ENCODE assay signal across 8 cellular contexts in the genomic region with DNA sequence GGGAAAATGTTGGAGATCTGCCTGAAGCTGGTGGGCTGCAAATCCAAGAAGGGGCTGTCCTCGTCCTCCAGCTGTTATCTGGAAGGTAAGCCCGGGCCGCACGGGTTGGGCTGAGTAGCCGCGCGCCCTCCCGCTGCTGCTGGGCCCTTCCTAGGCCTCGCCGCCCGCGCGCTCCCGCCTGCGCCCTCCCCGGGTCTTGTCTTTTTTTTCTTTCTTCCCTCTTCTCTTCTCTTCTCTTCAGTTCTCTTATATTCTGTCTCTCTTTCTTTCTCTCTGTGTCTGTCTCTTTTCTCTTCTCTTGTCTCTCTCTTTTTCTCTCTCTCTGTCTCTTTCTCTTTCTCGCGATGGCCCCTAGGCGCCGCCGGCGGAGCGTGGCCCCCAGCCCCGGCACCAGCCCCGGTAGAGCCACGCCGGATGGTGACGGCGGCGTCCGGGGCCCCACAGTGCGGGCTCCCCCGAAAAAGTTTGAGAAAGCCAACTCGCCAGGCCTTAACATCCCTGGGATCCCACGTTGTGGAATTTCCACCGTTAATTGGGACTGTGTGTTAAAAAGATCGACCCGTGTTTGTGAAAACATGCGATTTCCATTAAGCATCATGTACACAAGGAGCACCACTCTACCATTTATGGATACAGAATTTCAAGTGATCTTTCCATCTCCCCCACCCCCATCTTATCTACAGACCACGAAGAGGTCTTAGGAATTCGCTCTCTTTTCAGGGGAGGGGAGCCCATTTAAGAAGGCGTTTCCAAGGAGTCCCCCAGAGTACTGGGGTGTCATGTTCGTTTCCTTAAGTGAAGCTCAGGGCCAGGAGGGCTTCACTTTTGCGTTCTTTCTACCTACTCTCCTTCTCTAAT. TPM values are rescaled to one million over a fixed set of nuclear protein-coding genes. Genes with fewer than 3 reads are reported as not detected.
DNase-seq lines count a peak whose midpoint lies in the region; ATAC-seq and TF ChIP-seq lines count a peak whose summit lies in the region.

No MANE protein-coding gene starts in this region.

- H3K4me3 ChIP-seq in CD8-positive, alpha-beta T cell (ENCODE audit: low read depth, low read length), result peak overlapping the region; percentile 51
- H3K4me3 ChIP-seq in LNCaP clone FGC (ENCODE audit: low read depth, low read length) (peak overlapping the region; percentile 66), epithelial cell of esophagus (ENCODE audit: low read length) (peak overlapping the region; percentile 59), muscle layer of duodenum (ENCODE audit: low read depth in 1 of 2, low read length in 2 of 2) (peak overlapping the region; percentile 90 to 97)

- peak overlapping the region; percentile 90 for H3K27ac Mint-ChIP-seq in CD8-positive, alpha-beta T cell

- no peak for TF ChIP-seq CTCF in CD8-positive, alpha-beta T cell (IDR thresholded peaks at IDR 0.05)
- TF ChIP-seq CTCF in LNCaP clone FGC (IDR thresholded peaks at IDR 0.05; ENCODE audit: control insufficient read depth, extremely low read depth, insufficient read depth) (no peak), epithelial cell of esophagus (IDR thresholded peaks at IDR 0.05; ENCODE audit: insufficient read depth, low read depth, low read length, missing control alignments) (no peak)

- peaks cover 45% of the 10 kb centered on the region for H3K4me1 Mint-ChIP-seq in CD8-positive, alpha-beta T cell (ENCODE audit: low read depth)

- H3K4me3 Mint-ChIP-seq in CD8-positive, alpha-beta T cell, result peak overlapping the region; percentile 97

- DNase-seq in CD8-positive, alpha-beta T cell, result peak in 5 of 7 experiments; percentile 23 to 50 (median 26)
- no peak for DNase-seq in LNCaP clone FGC (ENCODE audit: low read depth)
- peak; percentile 16 for DNase-seq in activated CD4-positive, alpha-beta T cell treated with anti-CD3 and anti-CD28 coated beads, Interleukin-2, amount 50 U/mL, for 1 hour
- DNase-seq in epithelial cell of esophagus (ENCODE audit: low read depth), result peak; percentile 49
- DNase-seq in NCI-H510A treated with DMSO at 0.1 percent for 48 hours (lab: John Stamatoyannopoulos, UW), result no peak

- no peaks in the 10 kb centered on the region for H3K9me3 ChIP-seq in CD8-positive, alpha-beta T cell (ENCODE audit: low read length)
- no peaks in the 10 kb centered on the region for H3K9me3 ChIP-seq in muscle layer of duodenum (ENCODE audit: control insufficient read depth in 1 of 2, low read length in 2 of 2)

- POLR2A ChIA-PET in CD8-positive, alpha-beta T cell (lab: Charles Lee), result no interaction called here

- ATAC-seq in CD8-positive, alpha-beta T cell, result no peak
- ATAC-seq in GM19463 (IDR thresholded peaks at IDR 0.05; ENCODE audit: unreplicated experiment), result peak; percentile 37

- H3K36me3 ChIP-seq in CD8-positive, alpha-beta T cell (ENCODE audit: insufficient read depth, low read length), result no peaks in the 10 kb centered on the region
- H3K36me3 ChIP-seq in muscle layer of duodenum (ENCODE audit: control insufficient read depth in 1 of 2, insufficient read depth in 2 of 2, low read length in 2 of 2), result peaks cover 0 to 12% of the 10 kb centered on the region in 2 donors

- no peaks in the 10 kb centered on the region for H3K27me3 Mint-ChIP-seq in CD8-positive, alpha-beta T cell (ENCODE audit: low read depth)

- H3K36me3 Mint-ChIP-seq in CD8-positive, alpha-beta T cell, result peaks cover 5% of the 10 kb centered on the region

- no peaks in the 10 kb centered on the region for H3K27me3 ChIP-seq in CD8-positive, alpha-beta T cell (ENCODE audit: insufficient read depth, low read length)
- H3K27me3 ChIP-seq in muscle layer of duodenum (ENCODE audit: low read depth, low read length), result no peaks in the 10 kb centered on the region

- intact Hi-C loops in CD8-positive, alpha-beta T cell (cut with DNase I, micrococcal nuclease), result loop anchor here in 1 of 2 experiments (2.0 to 10.0 kb wide), 2 partner anchors 31 to 121 kb away; no protein-coding TSS in a partner anchor

- H3K9me3 Mint-ChIP-seq in CD8-positive, alpha-beta T cell, result no peaks in the 10 kb centered on the region

- CTCF ChIA-PET in CD8-positive, alpha-beta T cell (lab: Charles Lee), result interaction anchor here (0.7 kb wide), 1 partner anchor 595 kb away, joined by 3 read pairs; no protein-coding TSS in a partner anchor

- peak overlapping the region; percentile 40 for H3K27ac ChIP-seq in CD8-positive, alpha-beta T cell (ENCODE audit: low read depth, low read length)
- H3K27ac ChIP-seq in muscle layer of duodenum (ENCODE audit: low read length), result peak overlapping the region; percentile 95
- H3K27ac ChIP-seq in temporal lobe (ENCODE audit: low read depth, low read length), result peak overlapping the region; percentile 81

- H3K4me1 ChIP-seq in CD8-positive, alpha-beta T cell (ENCODE audit: insufficient read depth, low read length), result peaks cover 14% of the 10 kb centered on the region
- H3K4me1 ChIP-seq in muscle layer of duodenum (ENCODE audit: control insufficient read depth in 1 of 2, insufficient read depth in 2 of 2, low read length in 2 of 2), result peaks cover 11 to 28% of the 10 kb centered on the region in 2 donors

RNA-seq across cellular contexts. Expression of gene ABL1, which starts 0.6 kb away (rescaled TPM):
- 10 to 100 TPM; 37.5 to 38.0 TPM for total RNA-seq in CD8-positive, alpha-beta T cell
- 30.5 TPM for total RNA-seq in temporal lobe

Comparison
In these comparisons a context has a peak if more than half of its experiments do, and no peak if none do; other contexts are left out.
1. DNase-seq: peak in CD8-positive, alpha-beta T cell (5 of 7), activated CD4-positive, alpha-beta T cell treated with anti-CD3 and anti-CD28 coated beads, Interleukin-2, amount 50 U/mL, for 1 hour (single experiment) and epithelial cell of esophagus (single experiment); none in LNCaP clone FGC (single experiment) and NCI-H510A treated with DMSO at 0.1 percent for 48 hours (single experiment).
2. H3K27ac ChIP-seq: peak in every context shown above with its lines; median percentile 95 in muscle layer of duodenum; 81 in temporal lobe; 40 in CD8-positive, alpha-beta T cell.
3. Peak in every context shown above with its lines, with median percentiles within 50 percentile points of each other: H3K4me3 ChIP-seq.